In the genomic region with DNA sequence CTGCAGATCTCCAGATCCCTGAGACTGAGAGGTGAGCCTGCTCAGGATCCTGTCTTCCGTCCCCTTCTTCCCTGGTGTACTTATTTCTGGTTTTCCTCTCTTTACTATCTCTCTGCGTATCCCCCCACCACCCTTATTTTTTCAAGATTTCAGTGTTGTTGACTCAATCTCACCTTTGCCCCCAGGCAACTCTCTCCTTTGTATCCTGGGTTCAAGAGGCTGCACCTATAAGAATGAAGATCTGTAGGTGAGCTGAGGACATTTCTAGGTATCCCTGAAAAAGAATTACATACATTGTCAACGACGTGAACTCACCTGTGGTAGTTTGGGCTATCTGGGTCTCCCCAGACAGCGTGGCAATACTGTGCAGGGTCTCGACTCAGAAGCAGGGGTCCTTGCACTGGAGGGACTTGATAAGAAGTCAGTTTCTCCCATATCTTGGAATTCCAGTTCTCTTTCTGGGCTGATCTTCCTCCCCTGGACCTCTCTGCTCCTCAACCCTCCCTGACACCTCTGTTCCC, we compare ENCODE assay signal across 16 cellular contexts. TPM values are rescaled to one million over a fixed set of nuclear protein-coding genes. Genes with fewer than 3 reads are reported as not detected.
A peak's percentile ranks its signal among the peaks of the same experiment; 100 is the strongest.
DNase-seq lines count a peak whose midpoint lies in the region; TF ChIP-seq lines count a peak whose summit lies in the region.
"Had no signal": no experiment of that assay in that cellular context is flagged by ENCODE, and none has a peak within 500 bp of the region (broad histone marks: within the 10 kb centered on the region; RNA-seq: fewer than 3 reads in every experiment).

No MANE protein-coding gene starts in this region.

- no peaks in the 10 kb centered on the region for H4K20me1 ChIP-seq in neural progenitor cell (ENCODE audit: low read depth)

- peak overlapping the region; percentile 63 for H2AFZ ChIP-seq in neural progenitor cell (replicated peaks)

- no peak overlapping the region for H3K27ac ChIP-seq in HEK293 (ENCODE audit: extremely low read depth, low read depth, low read length)
- no peak overlapping the region for H3K27ac ChIP-seq in neural progenitor cell
- H3K27ac ChIP-seq: A549 had no signal

- CTCF ChIA-PET in HEK293 (lab: Yijun Ruan, JAX), result interaction anchor here (0.6 to 0.7 kb wide), 4 partner anchors 9 to 83 kb away, joined by 3 to 4 read pairs (median 3); no protein-coding TSS in a partner anchor

- H3K27ac Mint-ChIP-seq in neural progenitor cell, result no peak overlapping the region
- H3K27ac Mint-ChIP-seq: HFFc6 had no signal

- H3K4me1 Mint-ChIP-seq in neural progenitor cell, result peaks cover 20% of the 10 kb centered on the region

- H3K4me3 Mint-ChIP-seq in neural progenitor cell, result no peak overlapping the region
- H3K4me3 Mint-ChIP-seq: HFFc6 had no signal

- H3K27me3 Mint-ChIP-seq in neural progenitor cell (ENCODE audit: insufficient read depth, low read depth), result peaks cover 6% of the 10 kb centered on the region

- no peak for TF ChIP-seq CTCF in HEK293 (tag by site-specific recombination; IDR thresholded peaks at IDR 0.05)
- TF ChIP-seq CTCF in neural progenitor cell (IDR thresholded peaks at IDR 0.05), result no peak

- peaks cover 2% of the 10 kb centered on the region for H3K36me3 Mint-ChIP-seq in neural progenitor cell

- H3K9me3 Mint-ChIP-seq in neural progenitor cell, result peaks cover 4% of the 10 kb centered on the region
- H3K9me3 Mint-ChIP-seq: HFFc6 had no signal

- H3F3A ChIP-seq in neural progenitor cell (ENCODE audit: low read depth), result peaks cover 13% of the 10 kb centered on the region

- DNase-seq in ecto neural progenitor cell (ENCODE audit: low spot score), result peak; percentile 22
- DNase-seq in neural progenitor cell (ENCODE audit: low spot score), result no peak
- DNase-seq in kidney tubule cell (ENCODE audit: low spot score), result no peak
- DNase-seq in cerebellar cortex (ENCODE audit: low spot score), result no peak
- no peak for DNase-seq in NCI-H1436 treated with DMSO at 0.1 percent for 48 hours (lab: John Stamatoyannopoulos, UW)
- DNase-seq: HFFc6, Kasumi-1, MM.1S, NCI-H1105, NCI-H187, NCI-H226, NCI-H524 treated with DMSO at 0.1 percent for 48 hours had no signal

- H3K4me1 ChIP-seq in HEK293 (ENCODE audit: control insufficient read depth, insufficient read depth, low read length) (peaks cover 4% of the 10 kb centered on the region), neural progenitor cell (peaks cover 8% of the 10 kb centered on the region)

- no peaks in the 10 kb centered on the region for H3K27me3 ChIP-seq in neural progenitor cell

- POLR2A ChIA-PET in HEK293 (lab: Yijun Ruan, JAX), result interaction anchor here (1.9 kb wide), 1 partner anchor 9 kb away, joined by 8 read pairs; the partner anchor contains the start of genes ACIN1 and C14orf119

- H3K4me3 ChIP-seq in HEK293 (ENCODE audit: low read depth, low read length) (no peak overlapping the region), neural progenitor cell (no peak overlapping the region)
- H3K4me3 ChIP-seq: A549 had no signal

- H3K9me3 ChIP-seq in HEK293 (ENCODE audit: control insufficient read depth, insufficient read depth, low read depth, low read length) (no peaks in the 10 kb centered on the region), neural progenitor cell (ENCODE audit: low read depth) (no peaks in the 10 kb centered on the region)
- H3K9me3 ChIP-seq: A549 had no signal

- H3K4me2 ChIP-seq in neural progenitor cell, result no peak overlapping the region
- H3K4me2 ChIP-seq: A549 had no signal

- H3K79me2 ChIP-seq in neural progenitor cell (ENCODE audit: low read depth), result peaks cover 2% of the 10 kb centered on the region

- no peak overlapping the region for H3K9ac ChIP-seq in neural progenitor cell

- H3K36me3 ChIP-seq in HEK293 (ENCODE audit: control insufficient read depth in 2 of 2, insufficient read depth in 1 of 2, low read length in 2 of 2), result peaks cover 0 to 2% of the 10 kb centered on the region in 2 experiments; a peak in 1 of 3 replicates
- no peaks in the 10 kb centered on the region for H3K36me3 ChIP-seq in neural progenitor cell

TF ChIP-seq in HEK293, 187 proteins besides CTCF, POLR2A, EP300 and RAD21:
- TF ChIP-seq KLF17 (tag by site-specific recombination; IDR thresholded peaks at IDR 0.05), result 0 out of 2 replicates have a peak, but pooled peaks have one; percentile 4
- TF ChIP-seq SP3 (tag by site-specific recombination; IDR thresholded peaks at IDR 0.05), result 0 out of 2 replicates have a peak, but pooled peaks have one; percentile 9
- TF ChIP-seq ZEB2 (tag by site-specific recombination; IDR thresholded peaks at IDR 0.05), result peak; percentile 95
- TF ChIP-seq ZNF416 (tag by site-specific recombination; IDR thresholded peaks at IDR 0.05), result no peak

RNA-seq across cellular contexts. Expression of gene CIROP, which starts 0.7 kb away (rescaled TPM):
- total RNA-seq in neural progenitor cell (ENCODE audit: low replicate concordance), result 0.06 TPM in 1 of 2 replicates, not detected in the other
- total RNA-seq: Daoy, H4, HFFc6 had no signal

RNA-seq across cellular contexts. Expression of gene C14orf119, which starts 8.8 kb away (rescaled TPM):
- 32.0 and 37.5 TPM in 2 replicates for total RNA-seq in neural progenitor cell (ENCODE audit: low replicate concordance)

RNA-seq across cellular contexts. Expression of gene ACIN1, which starts 9.2 kb away (rescaled TPM):
- total RNA-seq in neural progenitor cell (ENCODE audit: low replicate concordance), result 184 and 215 TPM in 2 replicates

RNA-seq across cellular contexts. Expression of gene CEBPE, which starts 14.9 kb away (rescaled TPM):
- total RNA-seq in neural progenitor cell (ENCODE audit: low replicate concordance), result not detected in 2 replicates
- total RNA-seq: Daoy, H4, HFFc6 had no signal

RNA-seq across cellular contexts. Expression of gene CDH24, which starts 46.8 kb away (rescaled TPM):
- 15.0 and 35.9 TPM in 2 replicates for total RNA-seq in neural progenitor cell (ENCODE audit: low replicate concordance)
